ENCODE assay signal across 40 cellular contexts in genomic region chr13:60811581-60811980, GRCh38.
"Had no signal": no experiment of that assay in that cellular context is flagged by ENCODE, and none has a peak within 500 bp of the region (broad histone marks: within the 10 kb centered on the region; RNA-seq: fewer than 3 reads in every experiment).

No MANE protein-coding gene starts in this region.

- H3K4me1 Mint-ChIP-seq: activated B cell treated with CpG ODN at 0.5 μM for 24 hours; activated CD4-positive, alpha-beta T cell treated with anti-CD3 and anti-CD28 coated beads, Interleukin-2, amount 10 ng/mL, durations not matched to agents 24 days and 14 days; activated naive CD8-positive, alpha-beta T cell treated with anti-CD3 and anti-CD28 coated beads for 36 hours; activated T-helper 17 cell treated with anti-CD3 and anti-CD28 coated beads, Interleukin-2, amount 50 U/mL, for 72 hours; central memory CD8-positive, alpha-beta T cell had no signal

- H3K4me1 ChIP-seq: adrenal gland, body of pancreas, breast epithelium had no signal

- H3K4me3 ChIP-seq: adrenal gland, body of pancreas, breast epithelium, cardiac muscle cell had no signal

- H3K4me3 Mint-ChIP-seq: activated B cell treated with CpG ODN at 0.5 μM for 24 hours; activated CD4-positive, alpha-beta memory T cell treated with anti-CD3 and anti-CD28 coated beads for 36 hours; activated CD4-positive, alpha-beta T cell treated with anti-CD3 and anti-CD28 coated beads, Interleukin-2, amount 10 ng/mL, durations not matched to agents 24 days and 14 days; activated CD8-positive, alpha-beta T cell treated with anti-CD3 and anti-CD28 coated beads for 36 hours; activated naive CD4-positive, alpha-beta T cell treated with anti-CD3 and anti-CD28 coated beads for 36 hours; activated naive CD8-positive, alpha-beta T cell treated with anti-CD3 and anti-CD28 coated beads for 36 hours; activated T-cell treated with anti-CD3 and anti-CD28 coated beads, Interleukin-2, amount 50 U/mL, for 4 hours; activated T-cell treated with anti-CD3 and anti-CD28 coated beads, Interleukin-2, amount 50 U/mL, for 72 hours; activated T-helper 1 cell treated with anti-CD3 and anti-CD28 coated beads, Interleukin-12 subunit alpha, Interleukin-12 subunit beta, Interleukin-2, Interleukin-4 antibody, amounts not matched to agents 30 ng/mL and 10 ng/mL and 1 ng/mL, durations not matched to agents 14 hours and 24 hours and 36 hours; activated T-helper 17 cell treated with anti-CD3 and anti-CD28 coated beads, Interleukin-2, amount 50 U/mL, for 72 hours; central memory CD8-positive, alpha-beta T cell; T-helper 1 cell treated with Interleukin-12 subunit alpha and Interleukin-12 subunit beta and Interleukin-4 antibody, amounts not matched to agents 30 μg/mL and 1 μg/mL, for 36 hours; T-helper 2 cell treated with Interferon-gamma antibody and Interleukin-4, amounts not matched to agents 5 μg/mL and 100 μg/mL, for 36 hours had no signal

- H3K27me3 Mint-ChIP-seq: activated B cell treated with CpG ODN at 0.5 μM for 24 hours; activated CD4-positive, alpha-beta memory T cell treated with anti-CD3 and anti-CD28 coated beads for 36 hours; activated CD4-positive, alpha-beta T cell treated with anti-CD3 and anti-CD28 coated beads, Interleukin-2, amount 10 ng/mL, durations not matched to agents 24 days and 14 days; activated CD8-positive, alpha-beta T cell treated with anti-CD3 and anti-CD28 coated beads for 36 hours; activated naive CD8-positive, alpha-beta T cell treated with anti-CD3 and anti-CD28 coated beads for 36 hours; activated T-helper 17 cell treated with anti-CD3 and anti-CD28 coated beads, Interleukin-2, amount 50 U/mL, for 72 hours; central memory CD8-positive, alpha-beta T cell had no signal

- H3K36me3 Mint-ChIP-seq: activated CD4-positive, alpha-beta memory T cell treated with anti-CD3 and anti-CD28 coated beads for 36 hours; activated naive CD4-positive, alpha-beta T cell treated with anti-CD3 and anti-CD28 coated beads, Interleukin-2, amount 50 U/mL, for 72 hours; activated naive CD8-positive, alpha-beta T cell treated with anti-CD3 and anti-CD28 coated beads for 36 hours had no signal

- DNase-seq: activated B cell treated with CpG ODN at 0.5 μM for 24 hours; activated CD4-positive, alpha-beta memory T cell treated with anti-CD3 and anti-CD28 coated beads for 36 hours; activated CD4-positive, alpha-beta T cell treated with anti-CD3 and anti-CD28 coated beads for 4 hours; activated CD4-positive, alpha-beta T cell treated with anti-CD3 and anti-CD28 coated beads, Interleukin-2, amount 10 ng/mL, durations not matched to agents 24 days and 14 days; activated CD4-positive, alpha-beta T cell treated with anti-CD3 and anti-CD28 coated beads, Interleukin-2, amount 50 U/mL, for 1 hour; activated CD4-positive, alpha-beta T cell treated with anti-CD3 and anti-CD28 coated beads, Interleukin-2, amount 50 U/mL, for 4 hours; activated CD4-positive, CD25-positive, alpha-beta regulatory T cell treated with anti-CD3 and anti-CD28 coated beads, Interleukin-2, amount 50 U/mL, for 72 hours; activated CD8-positive, alpha-beta memory T cell treated with anti-CD3 and anti-CD28 coated beads, Interleukin-2, amount 50 U/mL, for 4 hours; activated CD8-positive, alpha-beta T cell treated with anti-CD3 and anti-CD28 coated beads for 36 hours; activated effector memory CD4-positive, alpha-beta T cell treated with anti-CD3 and anti-CD28 coated beads, Interleukin-2, amount 50 U/mL, for 16 hours; activated gamma-delta T cell treated with Interleukin-2 at 50 U/mL for 16 hours; activated naive CD4-positive, alpha-beta T cell; activated naive CD4-positive, alpha-beta T cell treated with anti-CD3 and anti-CD28 coated beads for 36 hours; activated naive CD4-positive, alpha-beta T cell treated with anti-CD3 and anti-CD28 coated beads, Interleukin-2, amount 50 U/mL, for 16 hours; activated naive CD8-positive, alpha-beta T cell treated with anti-CD3 and anti-CD28 coated beads for 36 hours; activated T-cell treated with anti-CD3 and anti-CD28 coated beads for 4 hours; activated T-cell treated with anti-CD3 and anti-CD28 coated beads, Interleukin-2, amount 50 U/mL, for 1 hour; activated T-cell treated with anti-CD3 and anti-CD28 coated beads, Interleukin-2, amount 50 U/mL, for 4 hours; activated T-cell treated with anti-CD3 and anti-CD28 coated beads, Interleukin-2, amount 50 U/mL, for 72 hours; adrenal gland; amniotic stem cell; aorta; body of pancreas; brain microvascular endothelial cell; caudate nucleus; cerebellar nuclear complex; T-helper 1 cell; T-helper 2 cell; T-helper 9 cell had no signal

- H3K27ac Mint-ChIP-seq: activated B cell treated with CpG ODN at 0.5 μM for 24 hours; activated CD4-positive, alpha-beta memory T cell treated with anti-CD3 and anti-CD28 coated beads for 36 hours; activated CD4-positive, alpha-beta T cell treated with anti-CD3 and anti-CD28 coated beads, Interleukin-2, amount 10 ng/mL, durations not matched to agents 24 days and 14 days; activated CD8-positive, alpha-beta T cell treated with anti-CD3 and anti-CD28 coated beads for 36 hours; activated naive CD4-positive, alpha-beta T cell treated with anti-CD3 and anti-CD28 coated beads for 36 hours; activated naive CD4-positive, alpha-beta T cell treated with anti-CD3 and anti-CD28 coated beads, Interleukin-2, amount 50 U/mL, for 72 hours; activated naive CD8-positive, alpha-beta T cell treated with anti-CD3 and anti-CD28 coated beads for 36 hours; activated T-cell treated with anti-CD3 and anti-CD28 coated beads, Interleukin-2, amount 50 U/mL, for 72 hours; activated T-helper 1 cell treated with anti-CD3 and anti-CD28 coated beads, Interleukin-12 subunit alpha, Interleukin-12 subunit beta, Interleukin-2, Interleukin-4 antibody, amounts not matched to agents 30 ng/mL and 10 ng/mL and 1 ng/mL, durations not matched to agents 14 hours and 24 hours and 36 hours; activated T-helper 17 cell treated with anti-CD3 and anti-CD28 coated beads, Interleukin-2, amount 50 U/mL, for 72 hours; T-helper 1 cell treated with Interleukin-12 subunit alpha and Interleukin-12 subunit beta and Interleukin-4 antibody, amounts not matched to agents 30 μg/mL and 1 μg/mL, for 36 hours; T-helper 2 cell treated with Interferon-gamma antibody and Interleukin-4, amounts not matched to agents 5 μg/mL and 100 μg/mL, for 36 hours had no signal

- ATAC-seq: activated CD8-positive, alpha-beta T cell treated with anti-CD3 and anti-CD28 coated beads for 36 hours; activated naive CD4-positive, alpha-beta T cell treated with anti-CD3 and anti-CD28 coated beads, Interleukin-2, amount 50 U/mL, for 72 hours; activated T-cell treated with anti-CD3 and anti-CD28 coated beads, Interleukin-2, amount 50 U/mL, for 4 hours; activated T-cell treated with anti-CD3 and anti-CD28 coated beads, Interleukin-2, amount 50 U/mL, for 72 hours; activated T-helper 17 cell treated with anti-CD3 and anti-CD28 coated beads, Interleukin-2, amount 50 U/mL, for 72 hours; body of pancreas had no signal

- FAIRE-seq: astrocyte, TTC549 had no signal

- H3K27ac ChIP-seq: adrenal gland, body of pancreas, brain microvascular endothelial cell, breast epithelium, cardiac muscle cell, VCaP had no signal

- H3K9me3 ChIP-seq: adrenal gland, body of pancreas, breast epithelium had no signal

- H3K36me3 ChIP-seq: adrenal gland, brain microvascular endothelial cell, breast epithelium, cardiac muscle cell had no signal

- H3K27me3 ChIP-seq: adrenal gland, body of pancreas, brain microvascular endothelial cell, breast epithelium, cardiac muscle cell had no signal
